1 cellular context compared by ENCODE assay signal in the genomic region with DNA sequence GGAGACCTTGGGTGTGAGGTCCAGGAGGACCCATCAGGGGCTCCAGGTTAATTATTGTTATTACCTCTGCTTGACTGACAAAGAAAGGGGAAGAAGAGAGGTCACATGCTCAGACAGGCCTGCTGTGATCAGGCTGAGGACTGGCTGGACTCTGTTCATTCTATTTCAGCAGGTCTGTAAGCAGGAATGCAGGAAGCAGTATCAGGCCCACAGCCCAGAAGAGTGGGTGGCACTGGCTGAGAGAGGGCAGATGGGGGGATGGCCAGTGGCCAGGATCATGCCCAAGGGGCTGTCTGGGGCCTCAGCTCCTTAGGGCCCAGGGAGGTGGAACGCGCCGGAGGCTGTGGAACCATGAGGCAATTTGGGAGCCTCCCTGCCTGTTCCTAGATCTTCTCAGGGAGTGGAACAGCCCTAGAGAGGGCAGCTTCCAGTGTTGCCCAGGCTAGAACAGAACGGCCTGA.
A peak's percentile ranks its signal among the peaks of the same experiment; 100 is the strongest.
TF ChIP-seq lines count a peak whose summit lies in the region.

No MANE protein-coding gene starts in this region.

TF ChIP-seq in HepG2, 621 proteins besides CTCF, POLR2A, EP300 and RAD21 (continued from another document and continues in another):
- TF ChIP-seq, protein P1, sequence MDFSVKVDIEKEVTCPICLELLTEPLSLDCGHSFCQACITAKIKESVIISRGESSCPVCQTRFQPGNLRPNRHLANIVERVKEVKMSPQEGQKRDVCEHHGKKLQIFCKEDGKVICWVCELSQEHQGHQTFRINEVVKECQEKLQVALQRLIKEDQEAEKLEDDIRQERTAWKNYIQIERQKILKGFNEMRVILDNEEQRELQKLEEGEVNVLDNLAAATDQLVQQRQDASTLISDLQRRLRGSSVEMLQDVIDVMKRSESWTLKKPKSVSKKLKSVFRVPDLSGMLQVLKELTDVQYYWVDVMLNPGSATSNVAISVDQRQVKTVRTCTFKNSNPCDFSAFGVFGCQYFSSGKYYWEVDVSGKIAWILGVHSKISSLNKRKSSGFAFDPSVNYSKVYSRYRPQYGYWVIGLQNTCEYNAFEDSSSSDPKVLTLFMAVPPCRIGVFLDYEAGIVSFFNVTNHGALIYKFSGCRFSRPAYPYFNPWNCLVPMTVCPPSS (IDR thresholded peaks at IDR 0.05), result no peak
- TF ChIP-seq FLYWCH1 (CRISPR knock-in tag; IDR thresholded peaks at IDR 0.05) (no peak), ARHGAP35 (CRISPR knock-in tag; IDR thresholded peaks at IDR 0.05; ENCODE audit: borderline replicate concordance) (no peak), ZFX (CRISPR knock-in tag; IDR thresholded peaks at IDR 0.05; ENCODE audit: low read depth) (peak; percentile 85), NFE2L2 (IDR thresholded peaks at IDR 0.05; ENCODE audit: low read length) (no peak), RXRB (CRISPR knock-in tag; IDR thresholded peaks at IDR 0.05; ENCODE audit: borderline replicate concordance) (peak; percentile 9; the same call in 1 of the 2 replicates), ZNF335 (CRISPR knock-in tag; IDR thresholded peaks at IDR 0.05) (no peak), SAP130 (CRISPR knock-in tag; IDR thresholded peaks at IDR 0.05; ENCODE audit: low read depth) (peak; percentile 74), SNAI1 (CRISPR knock-in tag; IDR thresholded peaks at IDR 0.05; ENCODE audit: borderline replicate concordance) (no peak), SRSF1 (optimal IDR thresholded peaks at IDR 0.05; ENCODE audit: low read depth, low read length) (no peak), CHD4 (IDR thresholded peaks at IDR 0.05; ENCODE audit: borderline replicate concordance, low read length) (peak; percentile 24; the same call in 1 of the 2 replicates), ZNF383 (CRISPR knock-in tag; IDR thresholded peaks at IDR 0.05; ENCODE audit: borderline replicate concordance) (no peak), ZSCAN22 (CRISPR knock-in tag; IDR thresholded peaks at IDR 0.05) (no peak), PHF5A (CRISPR knock-in tag; IDR thresholded peaks at IDR 0.05; ENCODE audit: low read depth, unreplicated experiment) (no peak), DNMT3B (CRISPR knock-in tag; conservative IDR thresholded peaks at IDR 0.05) (no peak), TP53 (CRISPR knock-in tag; conservative IDR thresholded peaks at IDR 0.05) (no peak), BCL6 (CRISPR knock-in tag; IDR thresholded peaks at IDR 0.05) (no peak), ADNP (CRISPR knock-in tag; IDR thresholded peaks at IDR 0.05) (no peak), ZSCAN12 (CRISPR knock-in tag; IDR thresholded peaks at IDR 0.05) (no peak), ZNF431 (CRISPR knock-in tag; IDR thresholded peaks at IDR 0.05; ENCODE audit: borderline replicate concordance, low read depth) (no peak), RFXANK (CRISPR knock-in tag; IDR thresholded peaks at IDR 0.05) (no peak; the same call in 1 of the 2 replicates), HNRNPL (IDR thresholded peaks at IDR 0.05; ENCODE audit: low read depth, low read length) (no peak; the same call in 1 of the 2 replicates), NR2F6 (IDR thresholded peaks at IDR 0.05) (peak; percentile 54; the same call in 1 of the 2 replicates), NR2F6 (CRISPR knock-in tag; IDR thresholded peaks at IDR 0.05) (no peak), MTA1 (CRISPR knock-in tag; IDR thresholded peaks at IDR 0.05; ENCODE audit: borderline replicate concordance) (no peak), ZNF337 (CRISPR knock-in tag; IDR thresholded peaks at IDR 0.05; ENCODE audit: borderline replicate concordance, low read depth) (peak; percentile 75; the same call in 1 of the 2 replicates), ATF1 (CRISPR knock-in tag; IDR thresholded peaks at IDR 0.05) (no peak), ZBTB3 (CRISPR knock-in tag; IDR thresholded peaks at IDR 0.05; ENCODE audit: borderline replicate concordance, low read depth) (no peak), KAT8 (CRISPR knock-in tag; IDR thresholded peaks at IDR 0.05) (0 out of 2 replicates have a peak, but pooled peaks have one; percentile 34), HNRNPH1 (optimal IDR thresholded peaks at IDR 0.05; ENCODE audit: low read depth, low read length) (no peak), ZNF7 (CRISPR knock-in tag; IDR thresholded peaks at IDR 0.05) (no peak), ZNF224 (CRISPR knock-in tag; IDR thresholded peaks at IDR 0.05) (no peak), SMAD1 (CRISPR knock-in tag; IDR thresholded peaks at IDR 0.05; ENCODE audit: borderline replicate concordance, low read depth) (no peak), SP2 (CRISPR knock-in tag; IDR thresholded peaks at IDR 0.05) (no peak), ZNF350 (CRISPR knock-in tag; IDR thresholded peaks at IDR 0.05; ENCODE audit: borderline replicate concordance, low read depth) (no peak), MAFG (CRISPR knock-in tag; IDR thresholded peaks at IDR 0.05) (no peak)
- TF ChIP-seq, protein P2, sequence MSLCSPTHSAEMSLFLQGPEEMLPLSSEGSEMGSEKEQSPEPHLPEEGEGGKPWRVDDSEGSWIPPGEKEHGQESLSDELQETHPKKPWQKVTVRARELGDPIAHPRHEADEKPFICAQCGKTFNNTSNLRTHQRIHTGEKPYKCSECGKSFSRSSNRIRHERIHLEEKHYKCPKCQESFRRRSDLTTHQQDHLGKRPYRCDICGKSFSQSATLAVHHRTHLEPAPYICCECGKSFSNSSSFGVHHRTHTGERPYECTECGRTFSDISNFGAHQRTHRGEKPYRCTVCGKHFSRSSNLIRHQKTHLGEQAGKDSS (CRISPR knock-in tag; IDR thresholded peaks at IDR 0.05; ENCODE audit: borderline replicate concordance, low read depth), result no peak
- TF ChIP-seq, protein P3, sequence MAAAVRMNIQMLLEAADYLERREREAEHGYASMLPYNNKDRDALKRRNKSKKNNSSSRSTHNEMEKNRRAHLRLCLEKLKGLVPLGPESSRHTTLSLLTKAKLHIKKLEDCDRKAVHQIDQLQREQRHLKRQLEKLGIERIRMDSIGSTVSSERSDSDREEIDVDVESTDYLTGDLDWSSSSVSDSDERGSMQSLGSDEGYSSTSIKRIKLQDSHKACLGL (CRISPR knock-in tag; IDR thresholded peaks at IDR 0.05), result no peak
- TF ChIP-seq, protein P4, sequence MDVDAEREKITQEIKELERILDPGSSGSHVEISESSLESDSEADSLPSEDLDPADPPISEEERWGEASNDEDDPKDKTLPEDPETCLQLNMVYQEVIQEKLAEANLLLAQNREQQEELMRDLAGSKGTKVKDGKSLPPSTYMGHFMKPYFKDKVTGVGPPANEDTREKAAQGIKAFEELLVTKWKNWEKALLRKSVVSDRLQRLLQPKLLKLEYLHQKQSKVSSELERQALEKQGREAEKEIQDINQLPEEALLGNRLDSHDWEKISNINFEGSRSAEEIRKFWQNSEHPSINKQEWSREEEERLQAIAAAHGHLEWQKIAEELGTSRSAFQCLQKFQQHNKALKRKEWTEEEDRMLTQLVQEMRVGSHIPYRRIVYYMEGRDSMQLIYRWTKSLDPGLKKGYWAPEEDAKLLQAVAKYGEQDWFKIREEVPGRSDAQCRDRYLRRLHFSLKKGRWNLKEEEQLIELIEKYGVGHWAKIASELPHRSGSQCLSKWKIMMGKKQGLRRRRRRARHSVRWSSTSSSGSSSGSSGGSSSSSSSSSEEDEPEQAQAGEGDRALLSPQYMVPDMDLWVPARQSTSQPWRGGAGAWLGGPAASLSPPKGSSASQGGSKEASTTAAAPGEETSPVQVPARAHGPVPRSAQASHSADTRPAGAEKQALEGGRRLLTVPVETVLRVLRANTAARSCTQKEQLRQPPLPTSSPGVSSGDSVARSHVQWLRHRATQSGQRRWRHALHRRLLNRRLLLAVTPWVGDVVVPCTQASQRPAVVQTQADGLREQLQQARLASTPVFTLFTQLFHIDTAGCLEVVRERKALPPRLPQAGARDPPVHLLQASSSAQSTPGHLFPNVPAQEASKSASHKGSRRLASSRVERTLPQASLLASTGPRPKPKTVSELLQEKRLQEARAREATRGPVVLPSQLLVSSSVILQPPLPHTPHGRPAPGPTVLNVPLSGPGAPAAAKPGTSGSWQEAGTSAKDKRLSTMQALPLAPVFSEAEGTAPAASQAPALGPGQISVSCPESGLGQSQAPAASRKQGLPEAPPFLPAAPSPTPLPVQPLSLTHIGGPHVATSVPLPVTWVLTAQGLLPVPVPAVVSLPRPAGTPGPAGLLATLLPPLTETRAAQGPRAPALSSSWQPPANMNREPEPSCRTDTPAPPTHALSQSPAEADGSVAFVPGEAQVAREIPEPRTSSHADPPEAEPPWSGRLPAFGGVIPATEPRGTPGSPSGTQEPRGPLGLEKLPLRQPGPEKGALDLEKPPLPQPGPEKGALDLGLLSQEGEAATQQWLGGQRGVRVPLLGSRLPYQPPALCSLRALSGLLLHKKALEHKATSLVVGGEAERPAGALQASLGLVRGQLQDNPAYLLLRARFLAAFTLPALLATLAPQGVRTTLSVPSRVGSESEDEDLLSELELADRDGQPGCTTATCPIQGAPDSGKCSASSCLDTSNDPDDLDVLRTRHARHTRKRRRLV (CRISPR knock-in tag; IDR thresholded peaks at IDR 0.05), result no peak
- TF ChIP-seq, protein P5, sequence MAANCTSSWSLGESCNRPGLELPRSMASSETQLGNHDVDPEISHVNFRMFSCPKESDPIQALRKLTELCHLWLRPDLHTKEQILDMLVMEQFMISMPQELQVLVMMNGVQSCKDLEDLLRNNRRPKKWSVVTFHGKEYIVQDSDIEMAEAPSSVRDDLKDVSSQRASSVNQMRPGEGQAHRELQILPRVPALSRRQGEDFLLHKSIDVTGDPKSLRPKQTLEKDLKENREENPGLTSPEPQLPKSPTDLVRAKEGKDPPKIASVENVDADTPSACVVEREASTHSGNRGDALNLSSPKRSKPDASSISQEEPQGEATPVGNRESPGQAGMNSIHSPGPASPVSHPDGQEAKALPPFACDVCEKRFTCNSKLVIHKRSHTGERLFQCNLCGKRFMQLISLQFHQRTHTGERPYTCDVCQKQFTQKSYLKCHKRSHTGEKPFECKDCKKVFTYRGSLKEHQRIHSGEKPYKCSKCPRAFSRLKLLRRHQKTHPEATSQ (CRISPR knock-in tag; IDR thresholded peaks at IDR 0.05; ENCODE audit: borderline replicate concordance), result no peak
- TF ChIP-seq, protein P6, sequence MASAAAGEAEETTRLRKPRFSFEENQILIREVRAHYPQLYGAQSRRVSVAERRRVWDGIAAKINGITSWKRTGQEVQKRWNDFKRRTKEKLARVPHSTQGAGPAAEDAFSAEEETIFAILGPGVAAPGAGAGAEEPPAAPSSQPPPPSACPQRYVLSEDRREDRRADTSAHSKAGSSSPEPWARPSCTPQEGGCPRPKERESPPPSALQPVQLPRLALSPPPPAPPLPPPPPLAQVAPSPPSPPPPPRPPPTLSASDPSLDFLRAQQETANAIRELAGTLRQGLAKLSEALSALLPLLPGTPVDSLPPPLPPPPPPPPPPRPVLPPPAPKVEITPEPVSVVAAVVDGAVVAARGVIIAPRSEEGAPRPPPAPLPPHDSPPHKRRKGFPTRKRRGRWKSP (CRISPR knock-in tag; IDR thresholded peaks at IDR 0.05), result no peak
- TF ChIP-seq, protein P7, sequence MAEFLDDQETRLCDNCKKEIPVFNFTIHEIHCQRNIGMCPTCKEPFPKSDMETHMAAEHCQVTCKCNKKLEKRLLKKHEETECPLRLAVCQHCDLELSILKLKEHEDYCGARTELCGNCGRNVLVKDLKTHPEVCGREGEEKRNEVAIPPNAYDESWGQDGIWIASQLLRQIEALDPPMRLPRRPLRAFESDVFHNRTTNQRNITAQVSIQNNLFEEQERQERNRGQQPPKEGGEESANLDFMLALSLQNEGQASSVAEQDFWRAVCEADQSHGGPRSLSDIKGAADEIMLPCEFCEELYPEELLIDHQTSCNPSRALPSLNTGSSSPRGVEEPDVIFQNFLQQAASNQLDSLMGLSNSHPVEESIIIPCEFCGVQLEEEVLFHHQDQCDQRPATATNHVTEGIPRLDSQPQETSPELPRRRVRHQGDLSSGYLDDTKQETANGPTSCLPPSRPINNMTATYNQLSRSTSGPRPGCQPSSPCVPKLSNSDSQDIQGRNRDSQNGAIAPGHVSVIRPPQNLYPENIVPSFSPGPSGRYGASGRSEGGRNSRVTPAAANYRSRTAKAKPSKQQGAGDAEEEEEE (CRISPR knock-in tag; IDR thresholded peaks at IDR 0.05; ENCODE audit: borderline replicate concordance), result no peak
- TF ChIP-seq, protein P8, sequence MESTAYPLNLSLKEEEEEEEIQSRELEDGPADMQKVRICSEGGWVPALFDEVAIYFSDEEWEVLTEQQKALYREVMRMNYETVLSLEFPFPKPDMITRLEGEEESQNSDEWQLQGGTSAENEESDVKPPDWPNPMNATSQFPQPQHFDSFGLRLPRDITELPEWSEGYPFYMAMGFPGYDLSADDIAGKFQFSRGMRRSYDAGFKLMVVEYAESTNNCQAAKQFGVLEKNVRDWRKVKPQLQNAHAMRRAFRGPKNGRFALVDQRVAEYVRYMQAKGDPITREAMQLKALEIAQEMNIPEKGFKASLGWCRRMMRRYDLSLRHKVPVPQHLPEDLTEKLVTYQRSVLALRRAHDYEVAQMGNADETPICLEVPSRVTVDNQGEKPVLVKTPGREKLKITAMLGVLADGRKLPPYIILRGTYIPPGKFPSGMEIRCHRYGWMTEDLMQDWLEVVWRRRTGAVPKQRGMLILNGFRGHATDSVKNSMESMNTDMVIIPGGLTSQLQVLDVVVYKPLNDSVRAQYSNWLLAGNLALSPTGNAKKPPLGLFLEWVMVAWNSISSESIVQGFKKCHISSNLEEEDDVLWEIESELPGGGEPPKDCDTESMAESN (CRISPR knock-in tag; conservative IDR thresholded peaks at IDR 0.05), result no peak
- TF ChIP-seq, protein P9, sequence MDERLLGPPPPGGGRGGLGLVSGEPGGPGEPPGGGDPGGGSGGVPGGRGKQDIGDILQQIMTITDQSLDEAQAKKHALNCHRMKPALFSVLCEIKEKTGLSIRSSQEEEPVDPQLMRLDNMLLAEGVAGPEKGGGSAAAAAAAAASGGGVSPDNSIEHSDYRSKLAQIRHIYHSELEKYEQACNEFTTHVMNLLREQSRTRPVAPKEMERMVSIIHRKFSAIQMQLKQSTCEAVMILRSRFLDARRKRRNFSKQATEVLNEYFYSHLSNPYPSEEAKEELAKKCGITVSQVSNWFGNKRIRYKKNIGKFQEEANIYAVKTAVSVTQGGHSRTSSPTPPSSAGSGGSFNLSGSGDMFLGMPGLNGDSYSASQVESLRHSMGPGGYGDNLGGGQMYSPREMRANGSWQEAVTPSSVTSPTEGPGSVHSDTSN (CRISPR knock-in tag; IDR thresholded peaks at IDR 0.05), result no peak
- TF ChIP-seq, protein P10, sequence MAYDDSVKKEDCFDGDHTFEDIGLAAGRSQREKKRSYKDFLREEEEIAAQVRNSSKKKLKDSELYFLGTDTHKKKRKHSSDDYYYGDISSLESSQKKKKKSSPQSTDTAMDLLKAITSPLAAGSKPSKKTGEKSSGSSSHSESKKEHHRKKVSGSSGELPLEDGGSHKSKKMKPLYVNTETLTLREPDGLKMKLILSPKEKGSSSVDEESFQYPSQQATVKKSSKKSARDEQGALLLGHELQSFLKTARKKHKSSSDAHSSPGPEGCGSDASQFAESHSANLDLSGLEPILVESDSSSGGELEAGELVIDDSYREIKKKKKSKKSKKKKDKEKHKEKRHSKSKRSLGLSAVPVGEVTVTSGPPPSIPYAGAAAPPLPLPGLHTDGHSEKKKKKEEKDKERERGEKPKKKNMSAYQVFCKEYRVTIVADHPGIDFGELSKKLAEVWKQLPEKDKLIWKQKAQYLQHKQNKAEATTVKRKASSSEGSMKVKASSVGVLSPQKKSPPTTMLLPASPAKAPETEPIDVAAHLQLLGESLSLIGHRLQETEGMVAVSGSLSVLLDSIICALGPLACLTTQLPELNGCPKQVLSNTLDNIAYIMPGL (CRISPR knock-in tag; IDR thresholded peaks at IDR 0.05; ENCODE audit: borderline replicate concordance in 1 of 2, low read depth in 1 of 2), result no peak
